Comparison of ENCODE assay signal across 7 cellular contexts in the genomic region with DNA sequence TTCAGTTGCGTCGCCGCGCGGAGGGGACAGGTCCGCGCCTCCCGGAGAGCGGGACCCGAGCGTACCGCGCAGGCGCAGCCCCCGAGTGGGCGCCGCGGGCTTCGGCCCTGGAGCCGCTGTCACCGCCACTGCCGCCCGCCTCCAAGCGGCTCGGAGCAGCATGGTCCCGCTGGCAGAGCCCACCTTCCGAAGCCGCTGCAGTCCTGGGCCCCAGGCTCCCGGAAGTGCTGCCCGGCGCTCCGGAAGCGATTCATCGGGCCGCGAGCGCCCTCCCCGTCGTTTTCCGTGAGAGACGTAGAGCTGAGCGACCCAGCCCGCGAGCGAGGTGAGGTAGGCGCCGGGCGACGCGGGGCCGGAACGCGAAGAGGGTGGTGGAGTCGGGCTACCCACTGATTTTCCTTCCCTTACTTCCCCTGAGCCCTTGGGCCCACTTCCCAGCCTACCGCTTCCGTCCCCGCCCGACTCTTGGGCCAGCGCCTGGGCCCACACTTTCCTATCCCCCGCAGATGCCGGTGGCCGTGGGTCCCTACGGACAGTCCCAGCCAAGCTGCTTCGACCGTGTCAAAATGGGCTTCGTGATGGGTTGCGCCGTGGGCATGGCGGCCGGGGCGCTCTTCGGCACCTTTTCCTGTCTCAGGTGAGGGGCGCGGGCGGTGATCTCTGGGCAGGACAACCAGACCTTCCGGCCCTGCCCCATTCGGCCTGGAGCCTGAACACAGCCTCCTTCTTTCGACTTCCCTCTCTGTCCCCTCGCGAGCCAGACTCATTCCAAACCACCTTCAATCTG. TPM values are rescaled to one million over a fixed set of nuclear protein-coding genes. Genes with fewer than 3 reads are reported as not detected.
DNase-seq lines count a peak whose midpoint lies in the region; ATAC-seq and TF ChIP-seq lines count a peak whose summit lies in the region.

A gene (minus strand): TSS at position 226 of the 787 bp plus-strand sequence. CDS start 64 bp downstream, at position 162.
A gene (plus strand): TSS at position 279 of the 787 bp plus-strand sequence. CDS start 228 bp downstream, at position 507.

- WGBS in iPS DF 6.9 (ENCODE audit: insufficient coverage, insufficient read length): no CpG with 5 or more reads among the region's 80 CpGs

- H3K27me3 Mint-ChIP-seq in brain: peaks cover 10% of the 10 kb centered on the region

- peaks cover under 1% of the 10 kb centered on the region; the same call in 1 of the 2 replicates for H3K36me3 ChIP-seq in iPS DF 6.9 (ENCODE audit: control insufficient read depth, insufficient read depth, low read length)

- H3K4me3 ChIP-seq in iPS DF 6.9 (ENCODE audit: low read length) (peak within 1 kb of the TSS; percentile 74), skeletal muscle cell (ENCODE audit: low read depth, low read length) (peak within 1 kb of the TSS; percentile 98)

- H3K27ac Mint-ChIP-seq in brain: peak within 1 kb of the TSS; percentile 96 to 97 (median 96)

- TF ChIP-seq POLR2A in GM18505 (IDR thresholded peaks at IDR 0.05; ENCODE audit: borderline replicate concordance, extremely low read depth, insufficient read depth, insufficient read length): peak; percentile 86

- H3K9me3 ChIP-seq in iPS DF 6.9 (ENCODE audit: control insufficient read depth, insufficient read depth, low read length): no peaks in the 10 kb centered on the region

- H3K4me1 Mint-ChIP-seq in brain: peaks cover 37% of the 10 kb centered on the region

- H3K36me3 Mint-ChIP-seq in brain: peaks cover 41% of the 10 kb centered on the region

- TF ChIP-seq CTCF in brain (conservative IDR thresholded peaks at IDR 0.05): peak; percentile 47 to 49

- peak within 1 kb of the TSS; percentile 91 to 98 (median 93) for H3K4me3 Mint-ChIP-seq in brain

- no peaks in the 10 kb centered on the region for H3K27me3 ChIP-seq in iPS DF 6.9 (ENCODE audit: control insufficient read depth, insufficient read depth, low read length)

- 0 out of 2 replicates have a peak, but pooled peaks cover 1% of the 10 kb centered on the region for H3K4me1 ChIP-seq in iPS DF 6.9 (ENCODE audit: control insufficient read depth, insufficient read depth, low read length)

- H3K27ac ChIP-seq in iPS DF 6.9 (ENCODE audit: low read length): no peak within 1 kb of the TSS

- no peaks in the 10 kb centered on the region for H3K9me3 Mint-ChIP-seq in brain

- peak; percentile 12 for DNase-seq in NCI-H2081 treated with DMSO at 0.1 percent for 48 hours (lab: John Stamatoyannopoulos, UW)
- DNase-seq in UCSD-AML1 (lab: John Stamatoyannopoulos, UW; ENCODE audit: unreplicated experiment): peak; percentile 89
- peak; percentile 61 for DNase-seq in iPS DF 6.9 (ENCODE audit: low read depth, low spot score)
- peak; percentile 29 for DNase-seq in skeletal muscle cell (ENCODE audit: low read depth)

- ATAC-seq in GM18505 (IDR thresholded peaks at IDR 0.05; ENCODE audit: unreplicated experiment) (peak; percentile 60), HG02981 (IDR thresholded peaks at IDR 0.05; ENCODE audit: unreplicated experiment) (peak; percentile 74)

RNA-seq across cellular contexts. Expression of the first gene that starts in this region (rescaled TPM):
- 44.4 TPM for polyA plus RNA-seq in brain (ENCODE audit: insufficient read depth, low read depth, low replicate concordance)

RNA-seq across cellular contexts. Expression of the second gene that starts in this region (rescaled TPM):
- polyA plus RNA-seq in brain (ENCODE audit: insufficient read depth, low read depth, low replicate concordance): 249 TPM

Comparison
In these comparisons a context has a peak if more than half of its experiments do, and no peak if none do; other contexts are left out.
1. DNase-seq: peak in every context shown above with its lines; median percentile 89 in UCSD-AML1; 61 in iPS DF 6.9; 29 in skeletal muscle cell; 12 in NCI-H2081 treated with DMSO at 0.1 percent for 48 hours.